In genomic region chr16:10518479-10519041, GRCh38 we compare ENCODE assay signal across 29 cellular contexts.
"Had no signal": no experiment of that assay in that cellular context is flagged by ENCODE, and none has a peak within 500 bp of the region (broad histone marks: within the 10 kb centered on the region; RNA-seq: fewer than 3 reads in every experiment).

No MANE protein-coding gene starts in this region.

- H3K27me3 ChIP-seq: ascending aorta, cardiac muscle cell, MG63, SJCRH30 had no signal

- H3K9me3 ChIP-seq: ascending aorta, MG63, SJCRH30 had no signal

- ATAC-seq: activated CD4-positive, alpha-beta T cell treated with anti-CD3 and anti-CD28 coated beads for 36 hours; activated CD4-positive, CD25-positive, alpha-beta regulatory T cell treated with anti-CD3 and anti-CD28 coated beads, Interleukin-2, amount 50 U/mL, for 24 hours; activated CD8-positive, alpha-beta T cell treated with anti-CD3 and anti-CD28 coated beads, Interleukin-2, amount 10 ng/mL, durations not matched to agents 7 days and 5 days; Panc1 had no signal

- H3K4me3 ChIP-seq: ascending aorta, cardiac muscle cell, MG63, SJCRH30, SK-N-MC had no signal

- H3K36me3 ChIP-seq: cardiac muscle cell, MG63, SJCRH30 had no signal

- DNase-seq: activated CD4-positive, alpha-beta T cell treated with anti-CD3 and anti-CD28 coated beads for 36 hours; activated CD4-positive, alpha-beta T cell treated with anti-CD3 and anti-CD28 coated beads, Interleukin-2, amount 10 ng/mL, durations not matched to agents 7 days and 5 days; activated CD4-positive, alpha-beta T cell treated with anti-CD3 and anti-CD28 coated beads, Interleukin-2, amount 50 U/mL, for 48 hours; activated CD8-positive, alpha-beta T cell treated with anti-CD3 and anti-CD28 coated beads, Interleukin-2, amount 10 ng/mL, durations not matched to agents 7 days and 5 days; activated gamma-delta T cell; activated naive CD4-positive, alpha-beta T cell treated with Interleukin-2 at 50 U/mL for 16 hours; activated naive CD8-positive, alpha-beta T cell treated with anti-CD3 and anti-CD28 coated beads, Interleukin-2, amount 10 ng/mL, durations not matched to agents 7 days and 5 days; activated T-cell treated with anti-CD3 and anti-CD28 coated beads, Interleukin-2, amount 50 U/mL, for 24 hours; amygdala; Kasumi-1; MG63; MV-4-11; NCI-H1092; NCI-H1436 treated with DMSO at 0.1 percent for 48 hours; NCI-H1694 treated with DMSO at 0.1 percent for 48 hours; NCI-H2171 treated with DMSO at 0.1 percent for 48 hours; NCI-H2227 treated with DMSO at 0.1 percent for 48 hours; NCI-H446; NCI-H510A treated with DMSO at 0.1 percent for 48 hours; NCI-H526 treated with DMSO at 0.1 percent for 48 hours; NCI-H774; SHP77; SJCRH30; T1000 had no signal

- H3K27ac ChIP-seq: ascending aorta, cardiac muscle cell, SJCRH30, SK-N-MC had no signal

- H3K4me1 ChIP-seq: SJCRH30 had no signal
